In genomic region chr11:63531074-63531792, GRCh38 we compare ENCODE assay signal across 9 cellular contexts. TPM values are rescaled to one million over a fixed set of nuclear protein-coding genes. Genes with fewer than 3 reads are reported as not detected.
DNase-seq lines count a peak whose midpoint lies in the region; ATAC-seq, FAIRE-seq and TF ChIP-seq lines count a peak whose summit lies in the region.
"Not testable (repeated sequence)": the region's sequence is repeated elsewhere in the genome, so short reads cannot be mapped to it uniquely, and the experiment has no call there.
"Had no signal": no experiment of that assay in that cellular context is flagged by ENCODE, and none has a peak within 500 bp of the region (broad histone marks: within the 10 kb centered on the region; RNA-seq: fewer than 3 reads in every experiment).

No MANE protein-coding gene starts in this region.

- not testable (repeated sequence) for H2AFZ ChIP-seq in endothelial cell of umbilical vein (ENCODE audit: low read depth, low read length)

- not testable (repeated sequence) for H3K4me1 ChIP-seq in endothelial cell of umbilical vein (ENCODE audit: control insufficient read depth, extremely low read depth, insufficient read depth, low read length); lung (ENCODE audit: control insufficient read depth in 2 of 2, insufficient read depth in 2 of 2, low read length in 2 of 2)

- TF ChIP-seq CTCF in GM12864 (IDR thresholded peaks at IDR 0.05; ENCODE audit: low read depth, low read length, missing control alignments); RWPE1 (conservative IDR thresholded peaks at IDR 0.05; ENCODE audit: low read depth); endothelial cell of umbilical vein (IDR thresholded peaks at IDR 0.05; ENCODE audit: extremely low read depth in 1 of 2, insufficient read depth in 1 of 2, low read depth in 1 of 2, low read length in 2 of 2); lung (IDR thresholded peaks at IDR 0.05; ENCODE audit: control extremely low read depth, extremely low read depth); type B pancreatic cell (conservative IDR thresholded peaks at IDR 0.05): not testable (repeated sequence)

- not testable (repeated sequence) for BruUV-seq in endothelial cell of umbilical vein (replicated peaks; lab: Mats Ljungman, UMichigan)

- H3K4me1 Mint-ChIP-seq in type B pancreatic cell (ENCODE audit: unreplicated experiment): peaks cover 45% of the 10 kb centered on the region

- not testable (repeated sequence) for H3K4me3 ChIP-seq in GM12864 (ENCODE audit: low read depth, low read length); endothelial cell of umbilical vein (replicated peaks in 1 of 3; ENCODE audit: insufficient read depth in 1 of 3, low read depth in 1 of 3, low read length in 3 of 3); lung

- DNase-seq in GM12864 (ENCODE audit: low read depth) (peak; percentile 57), RWPE1 (ENCODE audit: low spot score) (peak; percentile 19), activated T-helper 1 cell treated with Interleukin-2 at 50 U/mL for 16 hours (ENCODE audit: low read depth) (peak; percentile 41), lung (ENCODE audit: low spot score) (peak; percentile 60)
- not testable (repeated sequence) for DNase-seq in endothelial cell of umbilical vein (ENCODE audit: low read depth, low spot score); type B pancreatic cell (ENCODE audit: extremely low spot score, unreplicated experiment)

- H3K4me3 Mint-ChIP-seq in type B pancreatic cell: peak overlapping the region; percentile 74

- H3K27ac ChIP-seq in RWPE1; endothelial cell of umbilical vein (ENCODE audit: insufficient read depth, low read depth, low read length): not testable (repeated sequence)
- H3K27ac ChIP-seq in lung (ENCODE audit: low read depth in 1 of 2, low read length in 1 of 2): peak overlapping the region in 1 of 2 donors; percentile 95

- not testable (repeated sequence) for H3K4me2 ChIP-seq in endothelial cell of umbilical vein (ENCODE audit: insufficient read depth, low read length)

- not testable (repeated sequence) for H3K36me3 ChIP-seq in endothelial cell of umbilical vein (ENCODE audit: control insufficient read depth in 2 of 2, extremely low read depth in 1 of 2, insufficient read depth in 2 of 2, low read length in 2 of 2); lung (ENCODE audit: control insufficient read depth in 2 of 2, insufficient read depth in 2 of 2, low read length in 2 of 2)

- H3K27me3 Mint-ChIP-seq in type B pancreatic cell: not testable (repeated sequence)

- H3K9me1 ChIP-seq in endothelial cell of umbilical vein (replicated peaks; ENCODE audit: control insufficient read depth, extremely low read depth, insufficient read depth, low read length): not testable (repeated sequence)

- H4K20me1 ChIP-seq in endothelial cell of umbilical vein (replicated peaks; ENCODE audit: control insufficient read depth, extremely low read depth, insufficient read depth, low read length): not testable (repeated sequence)

- POLR2A ChIA-PET in RWPE1 (lab: Yijun Ruan, JAX; ENCODE audit: low non-redundant PET); endothelial cell of umbilical vein (lab: Charles Lee): not testable (repeated sequence)

- intact Hi-C loops in endothelial cell of umbilical vein (cut with micrococcal nuclease): not testable (repeated sequence)

- FAIRE-seq in endothelial cell of umbilical vein (lab: Jason Lieb, UNC): peak; percentile 66

- CTCF ChIA-PET in RWPE1 (lab: Yijun Ruan, JAX) (interaction anchor here (0.6 kb wide), 2 partner anchors 191 to 403 kb away, joined by 3 to 5 read pairs; no protein-coding TSS in a partner anchor), endothelial cell of umbilical vein (lab: Charles Lee) (interaction anchor here (1.8 kb wide), 1 partner anchor 9 kb away, joined by 5 read pairs; no protein-coding TSS in a partner anchor)

- dilution Hi-C loops in endothelial cell of umbilical vein (cut with MboI; ENCODE audit: extremely low pct_ligation_motif_present, low sequenced_read_pairs): not testable (repeated sequence)

- not testable (repeated sequence) for H3K9me3 Mint-ChIP-seq in type B pancreatic cell

- not testable (repeated sequence) for H3K79me2 ChIP-seq in endothelial cell of umbilical vein (ENCODE audit: control insufficient read depth, insufficient read depth, low read length)

- peak overlapping the region; percentile 96 for H3K27ac Mint-ChIP-seq in type B pancreatic cell

- WGBS in lung, 2 donors: 45 to 66% methylated on average over 4 of the region's 6 CpGs

- ATAC-seq in GM21737 (IDR thresholded peaks at IDR 0.05; ENCODE audit: unreplicated experiment): peak; percentile 80
- peak; percentile 83 for ATAC-seq in HG03571 (IDR thresholded peaks at IDR 0.05; ENCODE audit: unreplicated experiment)
- ATAC-seq in lung (ENCODE audit: insufficient read depth, low FRiP score): peak; percentile 84

- not testable (repeated sequence) for H3K27me3 ChIP-seq in endothelial cell of umbilical vein (ENCODE audit: control insufficient read depth in 2 of 2, insufficient read depth in 2 of 2, low read length in 2 of 2); lung (ENCODE audit: control insufficient read depth, insufficient read depth)

- H3K9me3 ChIP-seq in endothelial cell of umbilical vein (replicated peaks; ENCODE audit: control insufficient read depth, insufficient read depth, low read length); lung (ENCODE audit: control insufficient read depth in 2 of 2, insufficient read depth in 1 of 2, low read length in 1 of 2): not testable (repeated sequence)

- not testable (repeated sequence) for TF ChIP-seq POLR2A in endothelial cell of umbilical vein (IDR thresholded peaks at IDR 0.05; ENCODE audit: low read depth, low read length)

- not testable (repeated sequence) for H3K36me3 Mint-ChIP-seq in type B pancreatic cell

- H3K9ac ChIP-seq in endothelial cell of umbilical vein (replicated peaks; ENCODE audit: extremely low read depth, insufficient read depth, low read length): not testable (repeated sequence)

TF ChIP-seq in endothelial cell of umbilical vein, 7 proteins besides CTCF, POLR2A, EP300 and RAD21:
- peak; percentile 33 for TF ChIP-seq POLR2AphosphoS5 (IDR thresholded peaks at IDR 0.05; ENCODE audit: insufficient read depth, low read depth, low read length)

RNA-seq across cellular contexts. Expression of gene PLAAT4, which starts 5.4 kb away (rescaled TPM):
- total RNA-seq in endothelial cell of umbilical vein (0.95 TPM in 1 of 2 replicates, not detected in the other), lung (100 to 1,000 TPM in 1 of 2 donors, 10 to 100 TPM in 1; 49.7 to 133 TPM), type B pancreatic cell (ENCODE audit: low replicate concordance) (131 and 152 TPM in 2 replicates)
- polyA plus RNA-seq in endothelial cell of umbilical vein (0.88 and 1.7 TPM in 2 replicates), lung (100 to 1,000 TPM; 163 to 336 TPM)
- 1.0 and 1.4 TPM in 2 replicates for polyA plus RNA-seq in endothelial cell of umbilical vein (2011; cell fraction: cytosol; rRNA removed)
- 0.36 TPM in 1 of 2 replicates, not detected in the other for polyA plus RNA-seq in endothelial cell of umbilical vein (2011; cell fraction: nucleus; rRNA removed)
- 3.3 and 4.1 TPM in 2 replicates for polyA plus RNA-seq in endothelial cell of umbilical vein (2012)
- polyA minus RNA-seq in endothelial cell of umbilical vein: not detected in 2 replicates
- polyA minus RNA-seq in endothelial cell of umbilical vein (2011; cell fraction: cytosol; rRNA and poly(A)+ RNA removed): not detected
- polyA minus RNA-seq in endothelial cell of umbilical vein (2011; cell fraction: nucleus; rRNA and poly(A)+ RNA removed): not detected in 2 replicates

RNA-seq across cellular contexts. Expression of gene LGALS12, which starts 25.3 kb away (rescaled TPM):
- not detected in 2 replicates for total RNA-seq in endothelial cell of umbilical vein
- polyA plus RNA-seq in endothelial cell of umbilical vein: not detected in 2 replicates
- not detected in 2 replicates for polyA plus RNA-seq in endothelial cell of umbilical vein (2011; cell fraction: cytosol; rRNA removed)
- polyA plus RNA-seq in endothelial cell of umbilical vein (2011; cell fraction: nucleus; rRNA removed): not detected in 2 replicates
- polyA plus RNA-seq in endothelial cell of umbilical vein (2012): not detected in 2 replicates
- 0.13 and 0.70 TPM in 2 replicates for polyA minus RNA-seq in endothelial cell of umbilical vein
- not detected for polyA minus RNA-seq in endothelial cell of umbilical vein (2011; cell fraction: cytosol; rRNA and poly(A)+ RNA removed)
- not detected in 2 replicates for polyA minus RNA-seq in endothelial cell of umbilical vein (2011; cell fraction: nucleus; rRNA and poly(A)+ RNA removed)
- 1 to 10 TPM in 1 of 2 donors, under 1 TPM in 1; 0.43 to 1.3 TPM for total RNA-seq in lung
- polyA plus RNA-seq in lung: under 1 TPM; 0.75 to 0.98 TPM
- 0.34 TPM in 1 of 2 replicates, not detected in the other for total RNA-seq in type B pancreatic cell (ENCODE audit: low replicate concordance)

RNA-seq across cellular contexts. Expression of gene PLAAT2, which starts 31.9 kb away (rescaled TPM):
- total RNA-seq in endothelial cell of umbilical vein (not detected in 2 replicates), lung (1 to 10 TPM; 2.2 to 8.3 TPM), type B pancreatic cell (ENCODE audit: low replicate concordance) (6.0 and 7.8 TPM in 2 replicates)
- polyA plus RNA-seq in endothelial cell of umbilical vein (0.40 TPM in 1 of 2 replicates, not detected in the other), lung (10 to 100 TPM; 21.3 to 29.8 TPM)
- polyA plus RNA-seq in endothelial cell of umbilical vein (2011; cell fraction: cytosol; rRNA removed): not detected in 2 replicates
- 0.50 TPM in 1 of 2 replicates, not detected in the other for polyA plus RNA-seq in endothelial cell of umbilical vein (2011; cell fraction: nucleus; rRNA removed)
- polyA plus RNA-seq in endothelial cell of umbilical vein (2012): not detected in 2 replicates
- not detected in 2 replicates for polyA minus RNA-seq in endothelial cell of umbilical vein
- not detected for polyA minus RNA-seq in endothelial cell of umbilical vein (2011; cell fraction: cytosol; rRNA and poly(A)+ RNA removed)
- polyA minus RNA-seq in endothelial cell of umbilical vein (2011; cell fraction: nucleus; rRNA and poly(A)+ RNA removed): not detected in 2 replicates
- total RNA-seq: subcutaneous adipose tissue had no signal

RNA-seq across cellular contexts. Expression of gene PLAAT5, which starts 40.3 kb away (rescaled TPM):
- total RNA-seq in endothelial cell of umbilical vein: not detected in 2 replicates
- not detected in 2 replicates for polyA plus RNA-seq in endothelial cell of umbilical vein
- polyA plus RNA-seq in endothelial cell of umbilical vein (2011; cell fraction: cytosol; rRNA removed): not detected in 2 replicates
- polyA plus RNA-seq in endothelial cell of umbilical vein (2011; cell fraction: nucleus; rRNA removed): not detected in 2 replicates
- polyA plus RNA-seq in endothelial cell of umbilical vein (2012): not detected in 2 replicates
- not detected in 2 replicates for polyA minus RNA-seq in endothelial cell of umbilical vein
- not detected for polyA minus RNA-seq in endothelial cell of umbilical vein (2011; cell fraction: cytosol; rRNA and poly(A)+ RNA removed)
- not detected in 2 replicates for polyA minus RNA-seq in endothelial cell of umbilical vein (2011; cell fraction: nucleus; rRNA and poly(A)+ RNA removed)
- 1 to 10 TPM; 1.1 to 5.6 TPM for total RNA-seq in lung
- polyA plus RNA-seq in lung: 1 to 10 TPM; 2.5 to 3.8 TPM
- total RNA-seq in type B pancreatic cell (ENCODE audit: low replicate concordance): 2.0 and 9.9 TPM in 2 replicates

Comparison
In these comparisons a context has a peak if more than half of its experiments do, and no peak if none do; other contexts are left out.
1. RNA of gene PLAAT4, which starts 5.4 kb away (total RNA-seq): 49.7 to 133 TPM in lung and 131 to 152 TPM in type B pancreatic cell; 0.95 TPM in endothelial cell of umbilical vein; every median in the first group is over 10 times any median in the second.
2. Peak in every context shown above with its lines, with median percentiles within 50 percentile points of each other: ATAC-seq.